In genomic region chr11:13007702-13008435, GRCh38 we compare ENCODE assay signal across 1 cellular context.
TF ChIP-seq lines count a peak whose summit lies in the region.

No MANE protein-coding gene starts in this region.

TF ChIP-seq in HepG2, 621 proteins besides CTCF, POLR2A, EP300 and RAD21 (continued from another document and continues in another):
- TF ChIP-seq GLI4 (CRISPR knock-in tag; IDR thresholded peaks at IDR 0.05; ENCODE audit: borderline replicate concordance) (no peak), TBX3 (IDR thresholded peaks at IDR 0.05; ENCODE audit: borderline replicate concordance) (no peak; the same call in 1 of the 2 replicates), SRSF4 (IDR thresholded peaks at IDR 0.05; ENCODE audit: low read depth, low read length, poor library complexity, severe bottlenecking) (no peak), ZSCAN31 (CRISPR knock-in tag; IDR thresholded peaks at IDR 0.05; ENCODE audit: low read depth) (no peak; the same call in 1 of the 2 replicates), ZBTB25 (CRISPR knock-in tag; IDR thresholded peaks at IDR 0.05) (no peak), MAFK (conservative IDR thresholded peaks at IDR 0.05 in 1 of 2, IDR thresholded peaks at IDR 0.05 in 1 of 2; ENCODE audit: low read length in 2 of 2) (peak in 1 of 2 experiments; percentile 30; a peak in 2 of 4 replicates), ZNF589 (CRISPR knock-in tag; conservative IDR thresholded peaks at IDR 0.05) (no peak), SRSF9 (IDR thresholded peaks at IDR 0.05; ENCODE audit: borderline replicate concordance, insufficient read depth, low read depth, low read length, poor library complexity, severe bottlenecking) (no peak), ZNF280D (CRISPR knock-in tag; IDR thresholded peaks at IDR 0.05) (no peak), ZNF121 (CRISPR knock-in tag; IDR thresholded peaks at IDR 0.05) (no peak), ZNF512B (CRISPR knock-in tag; IDR thresholded peaks at IDR 0.05; ENCODE audit: borderline replicate concordance) (peak; percentile 19; the same call in 1 of the 2 replicates), ZNF670 (CRISPR knock-in tag; IDR thresholded peaks at IDR 0.05; ENCODE audit: borderline replicate concordance) (peak; percentile 76; the same call in 1 of the 2 replicates), RBM22 (optimal IDR thresholded peaks at IDR 0.05; ENCODE audit: low read length) (no peak), PREB (CRISPR knock-in tag; IDR thresholded peaks at IDR 0.05) (no peak), ZFP82 (CRISPR knock-in tag; IDR thresholded peaks at IDR 0.05; ENCODE audit: borderline replicate concordance) (no peak), RXRB (CRISPR knock-in tag; IDR thresholded peaks at IDR 0.05; ENCODE audit: borderline replicate concordance) (peak; percentile 95), SRY (CRISPR knock-in tag; IDR thresholded peaks at IDR 0.05) (no peak), TRAFD1 (CRISPR knock-in tag; IDR thresholded peaks at IDR 0.05; ENCODE audit: borderline replicate concordance) (no peak), ZBTB20 (CRISPR knock-in tag; IDR thresholded peaks at IDR 0.05; ENCODE audit: borderline replicate concordance, low read depth) (peak; percentile 73; the same call in 1 of the 2 replicates), FOXM1 (CRISPR knock-in tag; IDR thresholded peaks at IDR 0.05) (no peak), ATAD3A (CRISPR knock-in tag; IDR thresholded peaks at IDR 0.05) (no peak), SMAD1 (CRISPR knock-in tag; IDR thresholded peaks at IDR 0.05; ENCODE audit: borderline replicate concordance, low read depth) (no peak), MED8 (CRISPR knock-in tag; IDR thresholded peaks at IDR 0.05; ENCODE audit: insufficient replicate concordance) (peak; percentile 78), TFDP1 (CRISPR knock-in tag; IDR thresholded peaks at IDR 0.05; ENCODE audit: borderline replicate concordance) (no peak), ZNF792 (CRISPR knock-in tag; IDR thresholded peaks at IDR 0.05) (peak; percentile 65; the same call in 1 of the 2 replicates), SYNCRIP (IDR thresholded peaks at IDR 0.05; ENCODE audit: insufficient read depth, low read depth, low read length) (no peak), TAF15 (IDR thresholded peaks at IDR 0.05; ENCODE audit: low read depth, low read length, poor library complexity, severe bottlenecking) (no peak), ZNF841 (CRISPR knock-in tag; IDR thresholded peaks at IDR 0.05; ENCODE audit: borderline replicate concordance) (no peak), MED1 (CRISPR knock-in tag; IDR thresholded peaks at IDR 0.05) (peak; percentile 89), TEAD2 (CRISPR knock-in tag; IDR thresholded peaks at IDR 0.05) (no peak), ZNF501 (CRISPR knock-in tag; IDR thresholded peaks at IDR 0.05) (peak; percentile 61; the same call in 1 of the 2 replicates), NCOA1 (CRISPR knock-in tag; IDR thresholded peaks at IDR 0.05) (no peak), ATF2 (CRISPR knock-in tag; IDR thresholded peaks at IDR 0.05) (peak; percentile 85), PRDM15 (CRISPR knock-in tag; IDR thresholded peaks at IDR 0.05) (no peak), ZNF710 (CRISPR knock-in tag; IDR thresholded peaks at IDR 0.05; ENCODE audit: borderline replicate concordance) (peak; percentile 96), ZNF225 (CRISPR knock-in tag; IDR thresholded peaks at IDR 0.05) (no peak), HOXA3 (CRISPR knock-in tag; IDR thresholded peaks at IDR 0.05) (peak; percentile 67; the same call in 1 of the 2 replicates), AKAP8 (CRISPR knock-in tag; IDR thresholded peaks at IDR 0.05) (no peak; the same call in 1 of the 2 replicates), ZKSCAN8 (CRISPR knock-in tag; IDR thresholded peaks at IDR 0.05; ENCODE audit: borderline replicate concordance) (no peak), DNMT1 (CRISPR knock-in tag; IDR thresholded peaks at IDR 0.05) (no peak), ZMYM2 (CRISPR knock-in tag; IDR thresholded peaks at IDR 0.05) (no peak), CHCHD3 (CRISPR knock-in tag; IDR thresholded peaks at IDR 0.05) (no peak), NFKB2 (CRISPR knock-in tag; IDR thresholded peaks at IDR 0.05; ENCODE audit: borderline replicate concordance) (no peak), MZF1 (CRISPR knock-in tag; IDR thresholded peaks at IDR 0.05; ENCODE audit: borderline replicate concordance) (no peak), RFX3 (CRISPR knock-in tag; IDR thresholded peaks at IDR 0.05) (no peak)
